ENCODE assay signal across 8 cellular contexts in genomic region chr18:14086459-14087231, GRCh38. TPM values are rescaled to one million over a fixed set of nuclear protein-coding genes. Genes with fewer than 3 reads are reported as not detected.
A peak's percentile ranks its signal among the peaks of the same experiment; 100 is the strongest.
DNase-seq lines count a peak whose midpoint lies in the region; ATAC-seq and TF ChIP-seq lines count a peak whose summit lies in the region.

No MANE protein-coding gene starts in this region.

- DNase-seq in COLO668 (lab: John Stamatoyannopoulos, UW; ENCODE audit: unreplicated experiment), result peak; percentile 18
- DNase-seq in GM19238 (ENCODE audit: insufficient read length, low spot score), result peak; percentile 5
- peak; percentile 2 for DNase-seq in NCI-H2029 treated with DMSO at 0.1 percent for 48 hours (lab: John Stamatoyannopoulos, UW)
- peak; percentile 66 for DNase-seq in astrocyte of the hippocampus (ENCODE audit: low read depth, low spot score)
- peak; percentile 27 for DNase-seq in iris pigment epithelial cell (ENCODE audit: low read depth)
- DNase-seq in upper lobe of left lung, result no peak
- no peak for DNase-seq in stimulated activated CD4-positive, alpha-beta T cell treated with anti-CD3 and anti-CD28 coated beads, Interleukin-4, amount 100 ng/mL, for 4 hours

- H3K4me1 ChIP-seq in upper lobe of left lung, result peaks cover 0 to 3% (median 0%) of the 10 kb centered on the region in 4 donors

- no peak overlapping the region for H3K4me3 ChIP-seq in upper lobe of left lung

- WGBS in upper lobe of left lung, 2 donors, result 34 to 37% methylated on average over 9 of the region's 9 CpGs

- H3K27me3 ChIP-seq in upper lobe of left lung, result no peaks in the 10 kb centered on the region

- TF ChIP-seq POLR2A in upper lobe of left lung (IDR thresholded peaks at IDR 0.05), result no peak

- H3K9me3 ChIP-seq in upper lobe of left lung, result no peaks in the 10 kb centered on the region

- H3K27ac ChIP-seq in upper lobe of left lung, result no peak overlapping the region

- no peak for TF ChIP-seq EP300 in upper lobe of left lung (IDR thresholded peaks at IDR 0.05)

- peak in 4 of 6 experiments; percentile 31 to 69 (median 48) for TF ChIP-seq CTCF in upper lobe of left lung (IDR thresholded peaks at IDR 0.05)

- H3K36me3 ChIP-seq in upper lobe of left lung, result no peaks in the 10 kb centered on the region

- ATAC-seq in upper lobe of left lung (ENCODE audit: low FRiP score in 2 of 2), result peak; percentile 45 to 52
- ATAC-seq in GM21619 (IDR thresholded peaks at IDR 0.05; ENCODE audit: unreplicated experiment), result no peak

RNA-seq across cellular contexts. Expression of gene ZNF519, which starts 45.6 kb away (rescaled TPM):
- total RNA-seq in upper lobe of left lung, result 1 to 10 TPM; 1.4 to 8.4 (median 5.0) TPM

Comparison
In these comparisons a context has a peak if more than half of its experiments do, and no peak if none do; other contexts are left out.
1. DNase-seq: peak in COLO668 (single experiment), GM19238 (single experiment), NCI-H2029 treated with DMSO at 0.1 percent for 48 hours (single experiment), astrocyte of the hippocampus (single experiment) and iris pigment epithelial cell (single experiment); none in upper lobe of left lung (0 of 2) and stimulated activated CD4-positive, alpha-beta T cell treated with anti-CD3 and anti-CD28 coated beads, Interleukin-4, amount 100 ng/mL, for 4 hours (0 of 2).